In the genomic region with DNA sequence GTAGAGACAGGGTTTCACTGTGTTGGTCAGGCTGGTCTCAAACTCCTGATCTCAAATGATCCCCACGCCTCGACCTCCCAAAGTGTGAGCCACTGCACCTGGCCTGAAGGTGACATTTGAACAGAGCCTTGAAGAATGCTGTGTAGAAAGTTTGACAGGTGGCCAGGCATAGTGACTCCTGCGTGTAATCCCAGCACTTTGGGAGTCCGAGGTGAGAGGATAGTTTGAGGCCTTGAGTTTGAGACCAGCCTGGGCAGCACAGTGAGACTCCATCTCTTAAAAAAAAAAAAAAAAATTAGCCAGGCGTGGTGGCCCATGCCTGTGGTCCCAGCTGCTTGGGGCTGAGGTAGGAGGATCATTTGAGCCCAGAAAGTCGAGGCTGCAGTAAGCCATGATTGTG, we compare ENCODE assay signal across 8 cellular contexts. TPM values are rescaled to one million over a fixed set of nuclear protein-coding genes. Genes with fewer than 3 reads are reported as not detected.
DNase-seq lines count a peak whose midpoint lies in the region; ATAC-seq and TF ChIP-seq lines count a peak whose summit lies in the region.

No MANE protein-coding gene starts in this region.

- H3K27ac ChIP-seq in A673 (ENCODE audit: low read depth, low read length, poor library complexity, severe bottlenecking) (no peak overlapping the region), coronary artery (peak overlapping the region; percentile 99)
- peak overlapping the region; percentile 93 for H3K27ac ChIP-seq in naive thymus-derived CD4-positive, alpha-beta T cell (ENCODE audit: low read depth, low read length)

- H3K27me3 Mint-ChIP-seq in IgD-negative memory B cell, result peaks cover 1% of the 10 kb centered on the region
- H3K27me3 Mint-ChIP-seq in naive thymus-derived CD4-positive, alpha-beta T cell, result no peaks in the 10 kb centered on the region

- peaks cover 11% of the 10 kb centered on the region for H3K4me1 ChIP-seq in A673 (ENCODE audit: insufficient read depth, low read length, poor library complexity, severe bottlenecking)
- H3K4me1 ChIP-seq in naive thymus-derived CD4-positive, alpha-beta T cell (ENCODE audit: control insufficient read depth in 2 of 2, insufficient read depth in 2 of 2, low read length in 2 of 2), result peaks cover 32 to 33% of the 10 kb centered on the region in 2 donors

- H3K27me3 ChIP-seq in A673 (replicated peaks; ENCODE audit: insufficient read depth, low read depth, low read length, poor library complexity), result no peaks in the 10 kb centered on the region
- no peaks in the 10 kb centered on the region for H3K27me3 ChIP-seq in naive thymus-derived CD4-positive, alpha-beta T cell (ENCODE audit: control insufficient read depth in 2 of 2, insufficient read depth in 2 of 2, low read length in 2 of 2)

- peak overlapping the region; percentile 93 to 98 (median 97) for H3K4me3 Mint-ChIP-seq in IgD-negative memory B cell
- H3K4me3 Mint-ChIP-seq in naive thymus-derived CD4-positive, alpha-beta T cell, result peak overlapping the region; percentile 80 to 95 (median 86)

- H3K36me3 ChIP-seq in A673 (ENCODE audit: insufficient read depth, low read length, poor library complexity, severe bottlenecking), result peaks cover 21% of the 10 kb centered on the region
- H3K36me3 ChIP-seq in naive thymus-derived CD4-positive, alpha-beta T cell (ENCODE audit: control insufficient read depth in 2 of 3, insufficient read depth in 3 of 3, low read length in 3 of 3), result peaks cover 0 to 7% (median 0%) of the 10 kb centered on the region in 3 experiments

- ATAC-seq in naive thymus-derived CD4-positive, alpha-beta T cell, result no peak
- no peak for ATAC-seq in HG02642 (IDR thresholded peaks at IDR 0.05; ENCODE audit: poor library complexity, unreplicated experiment)
- ATAC-seq in HG02852 (IDR thresholded peaks at IDR 0.05; ENCODE audit: unreplicated experiment), result no peak

- H3K4me3 ChIP-seq in A673 (ENCODE audit: low read depth, low read length, poor library complexity, severe bottlenecking) (peak overlapping the region; percentile 83), coronary artery (peak overlapping the region; percentile 98)
- peak overlapping the region; percentile 88 for H3K4me3 ChIP-seq in naive thymus-derived CD4-positive, alpha-beta T cell (ENCODE audit: low read length)

- no peaks in the 10 kb centered on the region for H3K9me3 Mint-ChIP-seq in IgD-negative memory B cell
- H3K9me3 Mint-ChIP-seq in naive thymus-derived CD4-positive, alpha-beta T cell, result peaks cover 0 to 1% (median 0%) of the 10 kb centered on the region in 11 donors

- H3K4me1 Mint-ChIP-seq in IgD-negative memory B cell, result peaks cover 38 to 54% (median 44%) of the 10 kb centered on the region in 3 donors
- H3K4me1 Mint-ChIP-seq in naive thymus-derived CD4-positive, alpha-beta T cell, result peaks cover 43 to 71% (median 63%) of the 10 kb centered on the region in 7 donors

- no TSS peak for BruUV-seq in A673 (replicated peaks; lab: Mats Ljungman, UMichigan)

- POLR2A ChIA-PET in A673 (lab: Charles Lee; ENCODE audit: low non-redundant PET), result no interaction called here
- POLR2A ChIA-PET in naive thymus-derived CD4-positive, alpha-beta T cell (lab: Charles Lee), result interaction anchor here (0.6 to 4.6 kb wide), 4 partner anchors 10 to 180 kb away, joined by 3 to 48 read pairs (median 14); no protein-coding TSS in a partner anchor

- no peaks in the 10 kb centered on the region for H3K36me3 Mint-ChIP-seq in IgD-negative memory B cell
- peaks cover 20 to 31% (median 27%) of the 10 kb centered on the region in 5 donors for H3K36me3 Mint-ChIP-seq in naive thymus-derived CD4-positive, alpha-beta T cell

- H3K27ac Mint-ChIP-seq in IgD-negative memory B cell, result peak overlapping the region; percentile 18 to 98 (median 93)
- peak overlapping the region in 8 of 9 donors; percentile 19 to 95 (median 76) for H3K27ac Mint-ChIP-seq in naive thymus-derived CD4-positive, alpha-beta T cell

- TF ChIP-seq CTCF in A673 (conservative IDR thresholded peaks at IDR 0.05; ENCODE audit: low read depth, low read length) (no peak), coronary artery (IDR thresholded peaks at IDR 0.05) (no peak)

- intact Hi-C loops in A673 (cut with micrococcal nuclease; ENCODE audit: unreplicated experiment), result no loop called here
- intact Hi-C loops in naive thymus-derived CD4-positive, alpha-beta T cell (cut with micrococcal nuclease), result loop anchor here (2.0 to 5.0 kb wide), 4 partner anchors 19 to 545 kb away; partner anchors contain the start of gene UNC45A (in 1 of the 2)

- DNase-seq in A673 (ENCODE audit: low spot score), result no peak
- DNase-seq in coronary artery (ENCODE audit: low spot score), result no peak
- DNase-seq in naive thymus-derived CD4-positive, alpha-beta T cell, result no peak
- no peak for DNase-seq in DMS114 treated with DMSO at 0.1 percent for 48 hours (lab: John Stamatoyannopoulos, UW; ENCODE audit: unreplicated experiment)
- DNase-seq in islet precursor cell, result no peak

- H3K9me3 ChIP-seq in A673 (ENCODE audit: low read depth, low read length, poor library complexity, severe bottlenecking), result no peaks in the 10 kb centered on the region
- H3K9me3 ChIP-seq in naive thymus-derived CD4-positive, alpha-beta T cell (ENCODE audit: control insufficient read depth in 2 of 3, low read length in 3 of 3), result no peaks in the 10 kb centered on the region

- CTCF ChIA-PET in A673 (lab: Charles Lee), result no interaction called here
- CTCF ChIA-PET in naive thymus-derived CD4-positive, alpha-beta T cell (lab: Charles Lee), result interaction anchor here (0.6 kb wide), 1 partner anchor 466 kb away, joined by 4 read pairs; no protein-coding TSS in a partner anchor

RNA-seq across cellular contexts. Expression of gene IQGAP1, which starts 1.5 kb away (rescaled TPM):
- 115 and 119 TPM in 2 replicates for total RNA-seq in A673 (2021)
- polyA plus RNA-seq in IgD-negative memory B cell, result 136 TPM
- total RNA-seq in naive thymus-derived CD4-positive, alpha-beta T cell, result 100 to 1,000 TPM in 2 of 5 experiments, 10 to 100 TPM in 3; 81.8 to 263 (median 93.8) TPM
- 10 to 100 TPM; 73.9 to 79.4 TPM for polyA plus RNA-seq in naive thymus-derived CD4-positive, alpha-beta T cell

RNA-seq across cellular contexts. Expression of gene ZNF774, which starts 37.4 kb away (rescaled TPM):
- 1.5 and 5.4 TPM in 2 replicates for total RNA-seq in A673 (2021)
- polyA plus RNA-seq in IgD-negative memory B cell, result 0.04 TPM
- total RNA-seq in naive thymus-derived CD4-positive, alpha-beta T cell, result 1 to 10 TPM in 3 of 5 experiments, under 1 TPM in 2; 0.22 to 2.0 (median 1.5) TPM
- polyA plus RNA-seq in naive thymus-derived CD4-positive, alpha-beta T cell, result under 1 TPM; 0.08 to 0.16 TPM
